Comparison of ENCODE assay signal across 9 cellular contexts in genomic region chr10:110530131-110530831, GRCh38. TPM values are rescaled to one million over a fixed set of nuclear protein-coding genes. Genes with fewer than 3 reads are reported as not detected.
DNase-seq lines count a peak whose midpoint lies in the region; ATAC-seq and TF ChIP-seq lines count a peak whose summit lies in the region.
"Had no signal": no experiment of that assay in that cellular context is flagged by ENCODE, and none has a peak within 500 bp of the region (broad histone marks: within the 10 kb centered on the region; RNA-seq: fewer than 3 reads in every experiment).

No MANE protein-coding gene starts in this region.

- H3K36me3 ChIP-seq in SJCRH30 (no peaks in the 10 kb centered on the region), esophagus squamous epithelium (no peaks in the 10 kb centered on the region)
- H3K36me3 ChIP-seq: neutrophil had no signal

- peak; percentile 4 for DNase-seq in DMS79 treated with DMSO at 0.1 percent for 48 hours (lab: John Stamatoyannopoulos, UW)
- DNase-seq in DMS79 (lab: John Stamatoyannopoulos, UW): no peak
- peak; percentile 72 to 77 for DNase-seq in SJCRH30
- no peak for DNase-seq in esophagus squamous epithelium (lab: John Stamatoyannopoulos, UW)
- DNase-seq in omental fat pad (ENCODE audit: low spot score): no peak
- no peak for DNase-seq in foreskin melanocyte
- no peak for DNase-seq in NCI-H2107 (lab: John Stamatoyannopoulos, UW)
- no peak for DNase-seq in OCI-M2 (lab: John Stamatoyannopoulos, UW; ENCODE audit: unreplicated experiment)

- peak; percentile 85 for ATAC-seq in omental fat pad (ENCODE audit: low FRiP score)

- WGBS in esophagus squamous epithelium, 2 donors: 8 to 27% methylated on average over 4 to 7 of the region's 35 CpGs

- no peak for TF ChIP-seq POLR2A in esophagus squamous epithelium (IDR thresholded peaks at IDR 0.05)

- H3K4me1 ChIP-seq in SJCRH30 (peaks cover 20% of the 10 kb centered on the region), esophagus squamous epithelium (peaks cover 0 to 17% (median 5%) of the 10 kb centered on the region in 3 donors)

- H3K27me3 ChIP-seq in SJCRH30 (no peaks in the 10 kb centered on the region; the same call in 1 of the 2 replicates), esophagus squamous epithelium (peaks cover 0 to 15% (median 0%) of the 10 kb centered on the region in 4 donors)

- intact Hi-C loops in esophagus squamous epithelium (cut with DNase I): no loop called here

- 0 out of 2 replicates have a peak overlapping the region, but pooled peaks have one; percentile 29 for H3K27ac ChIP-seq in SJCRH30
- H3K27ac ChIP-seq in esophagus squamous epithelium: no peak overlapping the region
- H3K27ac ChIP-seq: neutrophil had no signal

- H3K4me3 ChIP-seq in SJCRH30: peak overlapping the region; percentile 63
- peak overlapping the region in 3 of 4 donors; percentile 8 to 50 (median 33) for H3K4me3 ChIP-seq in esophagus squamous epithelium

- TF ChIP-seq CTCF in esophagus squamous epithelium (IDR thresholded peaks at IDR 0.05) (no peak), omental fat pad (IDR thresholded peaks at IDR 0.05) (no peak)

- no peaks in the 10 kb centered on the region for H3K9me3 ChIP-seq in SJCRH30 (replicated peaks)
- H3K9me3 ChIP-seq in esophagus squamous epithelium: no peaks in the 10 kb centered on the region
- H3K9me3 ChIP-seq: neutrophil had no signal

RNA-seq across cellular contexts. Expression of gene DUSP5, which starts 32.6 kb away (rescaled TPM):
- total RNA-seq in SJCRH30 (2014; rRNA removed; shearing (Covaris generic)): 5.3 and 6.0 TPM in 2 replicates
- total RNA-seq in esophagus squamous epithelium: 10 to 100 TPM; 15.0 to 60.6 (median 47.9) TPM
- 10 to 100 TPM in 3 of 4 donors, 1 to 10 TPM in 1; 9.2 to 71.4 (median 41.4) TPM for total RNA-seq in omental fat pad

RNA-seq across cellular contexts. Expression of gene SMC3, which starts 37.2 kb away (rescaled TPM):
- 96.8 and 107 TPM in 2 replicates for total RNA-seq in SJCRH30 (2014; rRNA removed; shearing (Covaris generic))
- total RNA-seq in esophagus squamous epithelium: 10 to 100 TPM; 16.2 to 32.4 (median 28.1) TPM
- total RNA-seq in omental fat pad: 10 to 100 TPM; 19.6 to 32.0 (median 25.2) TPM

Comparison
In these comparisons a context has a peak if more than half of its experiments do, and no peak if none do; other contexts are left out.
1. DNase-seq: peak in DMS79 treated with DMSO at 0.1 percent for 48 hours (single experiment) and SJCRH30 (2 of 2); none in DMS79 (single experiment), esophagus squamous epithelium (single experiment), omental fat pad (single experiment), foreskin melanocyte (single experiment), NCI-H2107 (single experiment) and OCI-M2 (single experiment).